12 cellular contexts compared by ENCODE assay signal in genomic region chr6:21886601-21887091, GRCh38.
A peak's percentile ranks its signal among the peaks of the same experiment; 100 is the strongest.
DNase-seq lines count a peak whose midpoint lies in the region; ATAC-seq and TF ChIP-seq lines count a peak whose summit lies in the region.
"Had no signal": no experiment of that assay in that cellular context is flagged by ENCODE, and none has a peak within 500 bp of the region (broad histone marks: within the 10 kb centered on the region; RNA-seq: fewer than 3 reads in every experiment).

No MANE protein-coding gene starts in this region.

- peak overlapping the region; percentile 70 for H3K4me2 ChIP-seq in osteoblast (ENCODE audit: insufficient read depth, low read length)
- H3K4me2 ChIP-seq: BLaER1 treated with 17β-estradiol and CSF1 and Interleukin-3, amounts not matched to agents 10 nM and 100 nM had no signal

- H3K4me3 Mint-ChIP-seq in endodermal cell = no peak overlapping the region
- H3K4me3 Mint-ChIP-seq in activated CD8-positive, alpha-beta memory T cell treated with anti-CD3 and anti-CD28 coated beads, Interleukin-2, amount 10 ng/mL, durations not matched to agents 7 days and 5 days = no peak overlapping the region
- H3K4me3 Mint-ChIP-seq: natural killer cell had no signal

- H3K27me3 ChIP-seq in endodermal cell (ENCODE audit: control insufficient read depth, insufficient read depth, low read length, poor library complexity, severe bottlenecking) = no peaks in the 10 kb centered on the region
- H3K27me3 ChIP-seq in osteoblast (ENCODE audit: insufficient read depth, low read length) = no peaks in the 10 kb centered on the region
- H3K27me3 ChIP-seq: BLaER1 treated with 17β-estradiol and CSF1 and Interleukin-3, amounts not matched to agents 10 nM and 100 nM had no signal

- H3K9ac ChIP-seq in endodermal cell (ENCODE audit: extremely low read depth, low read length, poor library complexity, severe bottlenecking) = no peak overlapping the region
- H3K9ac ChIP-seq: BLaER1 treated with 17β-estradiol and CSF1 and Interleukin-3, amounts not matched to agents 10 nM and 100 nM had no signal

- TF ChIP-seq CTCF in endodermal cell (conservative IDR thresholded peaks at IDR 0.05) = no peak
- no peak for TF ChIP-seq CTCF in osteoblast (IDR thresholded peaks at IDR 0.05; ENCODE audit: extremely low read depth, low read depth, low read length)

- peak overlapping the region; percentile 52 for H2AFZ ChIP-seq in osteoblast (ENCODE audit: low read length)

- H3K9me3 ChIP-seq in KOPT-K1 (ENCODE audit: insufficient read depth, low read length, poor library complexity, severe bottlenecking) = no peaks in the 10 kb centered on the region
- H3K9me3 ChIP-seq in endodermal cell (ENCODE audit: control insufficient read depth, low read length) = no peaks in the 10 kb centered on the region
- no peaks in the 10 kb centered on the region for H3K9me3 ChIP-seq in osteoblast (ENCODE audit: low read depth, low read length)

- H3K27ac ChIP-seq in KOPT-K1 (ENCODE audit: low read depth, low read length, poor library complexity, severe bottlenecking) (peak overlapping the region; percentile 95), endodermal cell (ENCODE audit: low read depth, low read length) (peak overlapping the region; percentile 90), osteoblast (ENCODE audit: low read depth, low read length) (peak overlapping the region; percentile 87)
- H3K27ac ChIP-seq: BLaER1 treated with 17β-estradiol and CSF1 and Interleukin-3, amounts not matched to agents 10 nM and 100 nM had no signal

- no peak for ATAC-seq in GM18867 (IDR thresholded peaks at IDR 0.05; ENCODE audit: unreplicated experiment)
- ATAC-seq in activated CD8-positive, alpha-beta memory T cell treated with anti-CD3 and anti-CD28 coated beads, Interleukin-2, amount 10 ng/mL, durations not matched to agents 7 days and 5 days = no peak
- ATAC-seq: natural killer cell had no signal

- WGBS in endodermal cell (ENCODE audit: insufficient coverage in 1 of 2, insufficient read length in 1 of 2), 2 experiments = 90 to 92% methylated on average over 2 to 3 of the region's 3 CpGs

- H3K4me3 ChIP-seq in endodermal cell (ENCODE audit: low read length) (no peak overlapping the region), osteoblast (ENCODE audit: insufficient read depth, low read length) (peak overlapping the region; percentile 36)
- H3K4me3 ChIP-seq: BLaER1 treated with 17β-estradiol and CSF1 and Interleukin-3, amounts not matched to agents 10 nM and 100 nM had no signal

- DNase-seq in ACHN (peak; percentile 84), endodermal cell (no peak), osteoblast (ENCODE audit: insufficient read length, low spot score, missing footprints) (no peak), dermis blood vessel endothelial cell (no peak), activated T-cell treated with anti-CD3 and anti-CD28 coated beads for 4 hours (no peak)
- no peak for DNase-seq in activated CD8-positive, alpha-beta memory T cell treated with anti-CD3 and anti-CD28 coated beads, Interleukin-2, amount 10 ng/mL, durations not matched to agents 7 days and 5 days
- DNase-seq: GF-D8, natural killer cell, WERI-Rb-1 had no signal

- H3K9me3 Mint-ChIP-seq in endodermal cell = no peaks in the 10 kb centered on the region
- H3K9me3 Mint-ChIP-seq in activated CD8-positive, alpha-beta memory T cell treated with anti-CD3 and anti-CD28 coated beads, Interleukin-2, amount 10 ng/mL, durations not matched to agents 7 days and 5 days (ENCODE audit: low read depth) = peaks cover 2% of the 10 kb centered on the region
- H3K9me3 Mint-ChIP-seq: natural killer cell had no signal

- H3K36me3 Mint-ChIP-seq in endodermal cell (ENCODE audit: low read depth) = peaks cover 38% of the 10 kb centered on the region
- no peaks in the 10 kb centered on the region for H3K36me3 Mint-ChIP-seq in activated CD8-positive, alpha-beta memory T cell treated with anti-CD3 and anti-CD28 coated beads, Interleukin-2, amount 10 ng/mL, durations not matched to agents 7 days and 5 days
- H3K36me3 Mint-ChIP-seq: natural killer cell had no signal

- CTCF ChIA-PET in activated CD8-positive, alpha-beta memory T cell treated with anti-CD3 and anti-CD28 coated beads, Interleukin-2, amount 10 ng/mL, durations not matched to agents 7 days and 5 days (lab: Charles Lee) = no interaction called here

- no peak overlapping the region for H3K27ac Mint-ChIP-seq in endodermal cell
- no peak overlapping the region for H3K27ac Mint-ChIP-seq in activated CD8-positive, alpha-beta memory T cell treated with anti-CD3 and anti-CD28 coated beads, Interleukin-2, amount 10 ng/mL, durations not matched to agents 7 days and 5 days
- H3K27ac Mint-ChIP-seq: natural killer cell had no signal

- H3K36me3 ChIP-seq in KOPT-K1 (ENCODE audit: insufficient read depth, low read length) = peaks cover 57% of the 10 kb centered on the region
- H3K36me3 ChIP-seq in endodermal cell (ENCODE audit: control insufficient read depth, insufficient read depth, low read length) = peaks cover 54% of the 10 kb centered on the region
- H3K36me3 ChIP-seq in osteoblast (ENCODE audit: insufficient read depth, low read length) = no peaks in the 10 kb centered on the region
- H3K36me3 ChIP-seq: BLaER1 treated with 17β-estradiol and CSF1 and Interleukin-3, amounts not matched to agents 10 nM and 100 nM; WERI-Rb-1 had no signal

- H3K79me2 ChIP-seq in osteoblast (ENCODE audit: insufficient read depth, low read length) = no peaks in the 10 kb centered on the region

- no peaks in the 10 kb centered on the region for H3K27me3 Mint-ChIP-seq in endodermal cell (ENCODE audit: insufficient read depth)
- no peaks in the 10 kb centered on the region for H3K27me3 Mint-ChIP-seq in activated CD8-positive, alpha-beta memory T cell treated with anti-CD3 and anti-CD28 coated beads, Interleukin-2, amount 10 ng/mL, durations not matched to agents 7 days and 5 days

- in situ Hi-C loops in ACHN (cut with HindIII; ENCODE audit: low pct_ligation_motif_present, low pct_unique_long_range_greater_than_20kb, low sequenced_read_pairs) = no loop called here

- H3K4me1 ChIP-seq in endodermal cell (ENCODE audit: control insufficient read depth, insufficient read depth, low read length) (peaks cover 10% of the 10 kb centered on the region), osteoblast (ENCODE audit: insufficient read depth, low read length) (peaks cover 37% of the 10 kb centered on the region)
- H3K4me1 ChIP-seq: BLaER1 treated with 17β-estradiol and CSF1 and Interleukin-3, amounts not matched to agents 10 nM and 100 nM had no signal

- H4K20me1 ChIP-seq in osteoblast (ENCODE audit: insufficient read depth, low read length) = no peaks in the 10 kb centered on the region
- H4K20me1 ChIP-seq: BLaER1 treated with 17β-estradiol and CSF1 and Interleukin-3, amounts not matched to agents 10 nM and 100 nM had no signal

- H3K4me1 Mint-ChIP-seq in endodermal cell = peaks cover 26% of the 10 kb centered on the region
- H3K4me1 Mint-ChIP-seq in activated CD8-positive, alpha-beta memory T cell treated with anti-CD3 and anti-CD28 coated beads, Interleukin-2, amount 10 ng/mL, durations not matched to agents 7 days and 5 days = peaks cover 3% of the 10 kb centered on the region
- H3K4me1 Mint-ChIP-seq: natural killer cell had no signal
